13 cellular contexts compared by ENCODE assay signal in genomic region chr2:208294482-208295024, GRCh38. TPM values are rescaled to one million over a fixed set of nuclear protein-coding genes. Genes with fewer than 3 reads are reported as not detected.
A peak's percentile ranks its signal among the peaks of the same experiment; 100 is the strongest.
DNase-seq lines count a peak whose midpoint lies in the region; ATAC-seq, FAIRE-seq and TF ChIP-seq lines count a peak whose summit lies in the region.
"Had no signal": no experiment of that assay in that cellular context is flagged by ENCODE, and none has a peak within 500 bp of the region (broad histone marks: within the 10 kb centered on the region; RNA-seq: fewer than 3 reads in every experiment).

No MANE protein-coding gene starts in this region.

- peaks cover 28% of the 10 kb centered on the region for H3K36me3 Mint-ChIP-seq in Caco-2 (ENCODE audit: insufficient read depth, unreplicated experiment)

- no peak overlapping the region for H3K27ac Mint-ChIP-seq in Caco-2 (ENCODE audit: unreplicated experiment)

- H3K4me1 ChIP-seq in GM12878 (ENCODE audit: control insufficient read depth, insufficient read depth, low read length), result peaks cover 15% of the 10 kb centered on the region; the same call in 1 of the 2 replicates
- H3K4me1 ChIP-seq in Caco-2, result no peaks in the 10 kb centered on the region

- H3K4me2 ChIP-seq in GM12878 (ENCODE audit: control insufficient read depth, insufficient read depth), result peak overlapping the region; percentile 69

- H3K9me3 Mint-ChIP-seq in Caco-2 (ENCODE audit: unreplicated experiment), result no peaks in the 10 kb centered on the region

- H3K36me3 ChIP-seq in GM12878 (ENCODE audit: control insufficient read depth in 2 of 2, insufficient read depth in 2 of 2, low read length in 1 of 2), result peaks cover 0 to 28% of the 10 kb centered on the region in 2 experiments; a peak in 1 of 4 replicates
- no peaks in the 10 kb centered on the region; the same call in 1 of the 2 replicates for H3K36me3 ChIP-seq in Caco-2 (ENCODE audit: control insufficient read depth, insufficient read depth, low read length)
- peaks cover 36% of the 10 kb centered on the region for H3K36me3 ChIP-seq in MG63

- H3K9ac ChIP-seq in GM12878 (ENCODE audit: control insufficient read depth, insufficient read depth, low read length), result no peak overlapping the region

- peaks cover 8% of the 10 kb centered on the region for H3K4me1 Mint-ChIP-seq in Caco-2 (ENCODE audit: low read depth, unreplicated experiment)

- WGBS in GM12878 (ENCODE audit: insufficient coverage, insufficient replicate concordance, low lambda C conversion rate, missing lambda C conversion rate), result 20% methylated on average over 4 of the region's 4 CpGs

- FAIRE-seq in GM12878 (lab: Jason Lieb, UNC), result peak; percentile 31

- TF ChIP-seq POLR2A in GM12878 (IDR thresholded peaks at IDR 0.05; ENCODE audit: low read depth, low read length), result no peak

- DNase-seq in GM12878 (ENCODE audit: low read depth, low spot score) (no peak), NCI-H748 (lab: John Stamatoyannopoulos, UW; ENCODE audit: unreplicated experiment) (no peak), Caco-2 (no peak), MG63 (no peak)
- no peak for DNase-seq in stimulated activated CD4-positive, alpha-beta T cell treated with anti-CD3 and anti-CD28 coated beads, Interleukin-15, amount 100 ng/mL, for 24 hours
- DNase-seq: activated CD4-positive, CD25-positive, alpha-beta regulatory T cell; activated naive CD4-positive, alpha-beta T cell; effector CD4-positive, alpha-beta T cell; NCI-H226; sigmoid colon had no signal

- peaks cover 4% of the 10 kb centered on the region for H3K79me2 ChIP-seq in GM12878 (ENCODE audit: control insufficient read depth, insufficient read depth, low read length)

- H3K27ac ChIP-seq in GM12878 (ENCODE audit: control insufficient read depth, insufficient read depth), result peak overlapping the region; percentile 75
- H3K27ac ChIP-seq: sigmoid colon had no signal

- H3K27me3 ChIP-seq in GM12878 (replicated peaks in 1 of 2; ENCODE audit: control insufficient read depth in 2 of 2, insufficient read depth in 2 of 2, low read length in 1 of 2) (no peaks in the 10 kb centered on the region), Caco-2 (replicated peaks; ENCODE audit: control insufficient read depth, insufficient read depth, low read length) (no peaks in the 10 kb centered on the region), MG63 (no peaks in the 10 kb centered on the region)
- H3K27me3 ChIP-seq: sigmoid colon had no signal

- H3K4me3 Mint-ChIP-seq in Caco-2 (ENCODE audit: unreplicated experiment), result no peak overlapping the region

- H4K20me1 ChIP-seq in GM12878 (ENCODE audit: control insufficient read depth, insufficient read depth), result no peaks in the 10 kb centered on the region

- CTCF ChIA-PET in GM12878 (lab: Yijun Ruan, JAX) (interaction anchor here (0.7 to 1.3 kb wide), 6 partner anchors 17 to 42 kb away, joined by 3 to 6 read pairs (median 4); no protein-coding TSS in a partner anchor), Caco-2 (lab: Charles Lee) (no interaction called here)

- H3K9me3 ChIP-seq in GM12878 (replicated peaks; ENCODE audit: control insufficient read depth, insufficient read depth, low read length) (peaks cover 6% of the 10 kb centered on the region; the same call in 2 of the 3 replicates), Caco-2 (no peaks in the 10 kb centered on the region), MG63 (peaks cover 3% of the 10 kb centered on the region; the same call in 1 of the 2 replicates)
- H3K9me3 ChIP-seq: sigmoid colon had no signal

- TF ChIP-seq EP300 in GM12878 (IDR thresholded peaks at IDR 0.05; ENCODE audit: borderline replicate concordance in 1 of 2, control insufficient read depth in 1 of 2, low read depth in 2 of 2, low read length in 2 of 2), result 0 out of 4 replicates have a peak, but pooled peaks of 1 of the 2 experiments have one; percentile 18

- RAD21 ChIA-PET in GM12878 (lab: Charles Lee; ENCODE audit: unreplicated experiment), result interaction anchor here (1.1 to 1.8 kb wide), 2 partner anchors 17 to 21 kb away, joined by 4 to 8 read pairs; no protein-coding TSS in a partner anchor

- H3K27me3 Mint-ChIP-seq in Caco-2 (ENCODE audit: insufficient read depth, unreplicated experiment), result no peaks in the 10 kb centered on the region

- peak overlapping the region; percentile 27; the same call in 1 of the 2 replicates for H3K4me3 ChIP-seq in GM12878
- H3K4me3 ChIP-seq in Caco-2 (ENCODE audit: low read depth, low read length), result no peak overlapping the region
- H3K4me3 ChIP-seq in MG63, result no peak overlapping the region
- H3K4me3 ChIP-seq: sigmoid colon had no signal

- ATAC-seq in GM18502 (IDR thresholded peaks at IDR 0.05; ENCODE audit: poor library complexity, unreplicated experiment) (peak; percentile 78), GM19463 (IDR thresholded peaks at IDR 0.05; ENCODE audit: unreplicated experiment) (peak; percentile 75), HG02981 (IDR thresholded peaks at IDR 0.05; ENCODE audit: unreplicated experiment) (peak; percentile 65), GM12878 (peak; percentile 87)

- intact Hi-C loops in GM12878 (cut with micrococcal nuclease; ENCODE audit: unreplicated experiment), result loop anchor here (2.0 kb wide), 1 partner anchor 16 kb away; no protein-coding TSS in a partner anchor
- intact Hi-C loops in Caco-2 (cut with micrococcal nuclease; ENCODE audit: unreplicated experiment), result no loop called here

- no peak for TF ChIP-seq RAD21 in GM12878 (IDR thresholded peaks at IDR 0.05; ENCODE audit: insufficient read depth, low read depth, low read length)

- TF ChIP-seq CTCF in GM12878 (IDR thresholded peaks at IDR 0.05 in 2 of 3, conservative IDR thresholded peaks at IDR 0.05 in 1 of 3; ENCODE audit: control insufficient read depth in 2 of 3, extremely low read depth in 1 of 3, insufficient read depth in 1 of 3, low read depth in 3 of 3, low read length in 3 of 3), result no peak
- TF ChIP-seq CTCF in Caco-2 (IDR thresholded peaks at IDR 0.05; ENCODE audit: insufficient read depth in 1 of 2, low read depth in 1 of 2, low read length in 1 of 2, severe bottlenecking in 1 of 2, unreplicated experiment in 1 of 2), result no peak

- POLR2A ChIA-PET in GM12878 (lab: Charles Lee) (interaction anchor here (0.8 to 1.2 kb wide), 2 partner anchors 11 to 28 kb away, joined by 3 to 5 read pairs; partner anchors contain the start of gene PIKFYVE), Caco-2 (lab: Charles Lee) (no interaction called here)

- H2AFZ ChIP-seq in GM12878 (ENCODE audit: control insufficient read depth, low read depth, low read length), result 0 out of 2 replicates have a peak overlapping the region, but pooled peaks have one; percentile 12

- in situ Hi-C loops in GM12878 (cut with MboI), result no loop called here

- SMC1A ChIA-PET in GM12878 (lab: Charles Lee; ENCODE audit: uncharacterized antibody, unreplicated experiment), result interaction anchor here (0.7 to 1.7 kb wide), 6 partner anchors 16 to 40 kb away, joined by 3 to 4 read pairs (median 4); no protein-coding TSS in a partner anchor

- BruUV-seq in GM12878 (replicated peaks; lab: Mats Ljungman, UMichigan) (no TSS peak), Caco-2 (replicated peaks; lab: Mats Ljungman, UMichigan) (no TSS peak)

TF ChIP-seq in GM12878, 131 proteins besides CTCF, POLR2A, EP300 and RAD21 (continues in another document):
- 0 out of 2 replicates have a peak, but pooled peaks have one; percentile 35 for TF ChIP-seq POLR2AphosphoS5 (IDR thresholded peaks at IDR 0.05; ENCODE audit: low read length)
- TF ChIP-seq NR2F1 (conservative IDR thresholded peaks at IDR 0.05), result no peak
- no peak for TF ChIP-seq STAT1 (conservative IDR thresholded peaks at IDR 0.05)
- TF ChIP-seq RUNX3 (IDR thresholded peaks at IDR 0.05; ENCODE audit: low read length), result peak; percentile 79
- TF ChIP-seq BMI1 (IDR thresholded peaks at IDR 0.05; ENCODE audit: borderline replicate concordance), result no peak

RNA-seq across cellular contexts. Expression of gene PIKFYVE, which starts 28.5 kb away (rescaled TPM):
- 180 and 182 TPM in 2 replicates for total RNA-seq in GM12878 (2013; cell fraction: nucleolus; rRNA removed)
- 26.8 and 31.3 TPM in 2 replicates for total RNA-seq in GM12878 (2014; rRNA removed)
- 28.4 and 29.9 TPM in 2 replicates for total RNA-seq in GM12878 (2014; rRNA removed; fragmentation: Illumina TruSeq; extraction: Trizol)
- 21.1 and 21.2 TPM in 2 replicates for total RNA-seq in GM12878 (2021)
- polyA plus RNA-seq in GM12878 (2011; ENCODE audit: low read depth), result 7.8 TPM
- 41.7 and 57.9 TPM in 2 replicates for polyA plus RNA-seq in GM12878 (2011; rRNA removed)
- 18.5 and 21.3 TPM in 2 replicates for polyA plus RNA-seq in GM12878 (2011; cell fraction: cytosol; rRNA removed)
- 52.2 and 58.8 TPM in 2 replicates for polyA plus RNA-seq in GM12878 (2011; cell fraction: nucleus; rRNA removed)
- 9.9 and 11.6 TPM in 2 replicates for polyA plus RNA-seq in GM12878 (2012)
- 24.5 and 31.0 TPM in 2 replicates for polyA plus RNA-seq in GM12878 (2014; fragmentation: Illumina TruSeq; extraction: Trizol)
- 1 to 10 TPM; 5.2 to 5.5 TPM for polyA plus RNA-seq in GM12878 (2014; fragmentation: Nextera tagmentation; extraction: Ambion mirVana)
- polyA plus RNA-seq in GM12878 (2014; rRNA removed), result 15.6 and 18.0 TPM in 2 replicates
- polyA plus RNA-seq in GM12878 (2016; fragmentation: Nextera tagmentation; extraction: Ambion mirVana), result 1 to 10 TPM; 9.6 to 9.9 TPM
- polyA minus RNA-seq in GM12878 (2011; rRNA and poly(A)+ RNA removed), result 89.7 and 93.4 TPM in 2 replicates
- 21.1 and 26.6 TPM in 2 replicates for polyA minus RNA-seq in GM12878 (2011; cell fraction: cytosol; rRNA and poly(A)+ RNA removed)
- polyA minus RNA-seq in GM12878 (2011; cell fraction: nucleus; rRNA and poly(A)+ RNA removed), result 90.8 and 125 TPM in 2 replicates
- total RNA-seq in Caco-2 (2022), result 27.9 and 31.2 TPM in 2 replicates
- 7.1 and 9.4 TPM in 2 replicates for total RNA-seq in MG63 (2014; rRNA removed; shearing (Covaris generic); ENCODE audit: low replicate concordance)

RNA-seq across cellular contexts. Expression of gene IDH1, which starts 39.7 kb away (rescaled TPM):
- 79.4 and 80.2 TPM in 2 replicates for total RNA-seq in GM12878 (2013; cell fraction: nucleolus; rRNA removed)
- total RNA-seq in GM12878 (2014; rRNA removed) (39.0 and 51.9 TPM in 2 replicates), GM12878 (2014; rRNA removed; fragmentation: Illumina TruSeq; extraction: Trizol) (57.1 and 58.1 TPM in 2 replicates), GM12878 (2021) (45.4 and 46.4 TPM in 2 replicates), Caco-2 (2022) (265 and 293 TPM in 2 replicates)
- 16.3 TPM for polyA plus RNA-seq in GM12878 (2011; ENCODE audit: low read depth)
- polyA plus RNA-seq in GM12878 (2011; rRNA removed) (114 and 164 TPM in 2 replicates), GM12878 (2014; fragmentation: Illumina TruSeq; extraction: Trizol) (54.4 and 72.1 TPM in 2 replicates), GM12878 (2014; fragmentation: Nextera tagmentation; extraction: Ambion mirVana) (10 to 100 TPM; 56.0 to 67.7 TPM), GM12878 (2014; rRNA removed) (35.8 and 46.9 TPM in 2 replicates), GM12878 (2016; fragmentation: Nextera tagmentation; extraction: Ambion mirVana) (10 to 100 TPM; 48.9 to 55.6 TPM)
- 45.2 and 53.2 TPM in 2 replicates for polyA plus RNA-seq in GM12878 (2011; cell fraction: cytosol; rRNA removed)
- 70.4 and 77.8 TPM in 2 replicates for polyA plus RNA-seq in GM12878 (2011; cell fraction: nucleus; rRNA removed)
- polyA plus RNA-seq in GM12878 (2012), result 17.2 and 27.7 TPM in 2 replicates
- 67.4 and 80.6 TPM in 2 replicates for polyA minus RNA-seq in GM12878 (2011; rRNA and poly(A)+ RNA removed)
- 23.7 and 25.6 TPM in 2 replicates for polyA minus RNA-seq in GM12878 (2011; cell fraction: cytosol; rRNA and poly(A)+ RNA removed)
- polyA minus RNA-seq in GM12878 (2011; cell fraction: nucleus; rRNA and poly(A)+ RNA removed), result 41.2 and 65.1 TPM in 2 replicates
- 29.6 and 37.0 TPM in 2 replicates for total RNA-seq in MG63 (2014; rRNA removed; shearing (Covaris generic); ENCODE audit: low replicate concordance)
